14 cellular contexts compared by ENCODE assay signal in the genomic region with DNA sequence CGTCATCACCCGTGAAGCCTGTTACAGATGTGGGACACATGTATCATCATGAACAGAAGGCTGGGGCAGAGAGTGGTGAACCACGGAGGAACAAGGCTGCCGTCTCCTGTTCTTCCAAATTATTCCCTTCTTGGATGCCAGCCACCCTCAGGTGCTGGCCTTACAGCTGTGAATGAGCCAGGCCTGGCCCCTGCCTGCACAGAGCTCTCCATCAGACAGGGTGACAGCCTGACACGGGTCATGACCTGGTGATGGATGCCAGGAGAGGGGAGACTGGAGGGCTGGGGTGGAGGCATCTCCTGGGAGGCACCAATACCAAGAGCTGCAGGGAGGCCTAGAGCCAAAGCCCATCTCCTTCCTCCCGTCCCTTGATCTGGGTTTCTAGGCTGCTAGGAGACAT.
DNase-seq lines count a peak whose midpoint lies in the region; ATAC-seq and TF ChIP-seq lines count a peak whose summit lies in the region.
"Had no signal": no experiment of that assay in that cellular context is flagged by ENCODE, and none has a peak within 500 bp of the region (broad histone marks: within the 10 kb centered on the region; RNA-seq: fewer than 3 reads in every experiment).

No MANE protein-coding gene starts in this region.

- no peak overlapping the region for H4K91ac ChIP-seq in IMR-90 (ENCODE audit: insufficient read depth, low read depth, low read length)

- no peak overlapping the region for H2BK5ac ChIP-seq in IMR-90 (ENCODE audit: low read depth, low read length, poor library complexity, severe bottlenecking)

- POLR2A ChIA-PET in IMR-90 (lab: Charles Lee; ENCODE audit: unreplicated experiment), result no interaction called here

- TF ChIP-seq CTCF in IMR-90 (conservative IDR thresholded peaks at IDR 0.05; ENCODE audit: low read depth, low read length) (no peak), osteoblast (IDR thresholded peaks at IDR 0.05; ENCODE audit: extremely low read depth, low read depth, low read length) (no peak), spleen (IDR thresholded peaks at IDR 0.05 in 8 of 11, conservative IDR thresholded peaks at IDR 0.05 in 3 of 11) (no peak)

- no peak overlapping the region for H3K14ac ChIP-seq in IMR-90 (replicated peaks; ENCODE audit: low read depth, low read length)

- H2BK20ac ChIP-seq in IMR-90 (ENCODE audit: low read depth, low read length), result no peak overlapping the region

- no peak overlapping the region for H3K23ac ChIP-seq in IMR-90 (ENCODE audit: low read depth, low read length)

- H3K18ac ChIP-seq in IMR-90 (ENCODE audit: low read depth, low read length), result no peak overlapping the region

- TF ChIP-seq POLR2A in IMR-90 (IDR thresholded peaks at IDR 0.05; ENCODE audit: low read depth, low read length) (no peak), spleen (IDR thresholded peaks at IDR 0.05) (no peak)

- no peak overlapping the region for H3K4me3 ChIP-seq in IMR-90 (ENCODE audit: insufficient read depth, low read depth, low read length)
- H3K4me3 ChIP-seq in osteoblast (ENCODE audit: insufficient read depth, low read length), result no peak overlapping the region
- H3K4me3 ChIP-seq in spleen, result no peak overlapping the region
- H3K4me3 ChIP-seq: GM23338 had no signal

- H3K4me1 ChIP-seq in IMR-90 (ENCODE audit: control insufficient read depth, insufficient read depth, low read length) (no peaks in the 10 kb centered on the region), osteoblast (ENCODE audit: insufficient read depth, low read length) (no peaks in the 10 kb centered on the region), spleen (no peaks in the 10 kb centered on the region)

- H3K9me3 ChIP-seq in IMR-90 (ENCODE audit: control insufficient read depth, insufficient read depth, low read length), result peaks cover 53% of the 10 kb centered on the region
- no peaks in the 10 kb centered on the region for H3K9me3 ChIP-seq in osteoblast (ENCODE audit: low read depth, low read length)
- no peaks in the 10 kb centered on the region for H3K9me3 ChIP-seq in spleen

- H3K4ac ChIP-seq in IMR-90 (ENCODE audit: low read depth, low read length), result no peak overlapping the region

- no peak overlapping the region for H3K56ac ChIP-seq in IMR-90 (ENCODE audit: extremely low read depth, insufficient read depth, low read length)

- H3K27me3 ChIP-seq in IMR-90 (ENCODE audit: control insufficient read depth, insufficient read depth, low read length), result no peaks in the 10 kb centered on the region
- no peaks in the 10 kb centered on the region for H3K27me3 ChIP-seq in osteoblast (ENCODE audit: insufficient read depth, low read length)
- peaks cover 0 to 35% (median 0%) of the 10 kb centered on the region in 7 donors for H3K27me3 ChIP-seq in spleen (replicated peaks in 1 of 7)

- intact Hi-C loops in IMR-90 (cut with micrococcal nuclease) (no loop called here), spleen (cut with DNase I; ENCODE audit: low total_unique reads) (no loop called here)

- no peak overlapping the region for H4K8ac ChIP-seq in IMR-90 (ENCODE audit: low read depth in 2 of 2, low read length in 2 of 2)

- ATAC-seq in IMR-90 (ENCODE audit: low read depth) (no peak), HG03139 (IDR thresholded peaks at IDR 0.05; ENCODE audit: unreplicated experiment) (no peak)
- ATAC-seq: GM23338, HCT116 had no signal

- peak overlapping the region; percentile 14 for H2AFZ ChIP-seq in IMR-90 (replicated peaks; ENCODE audit: low read length, poor library complexity)
- no peak overlapping the region for H2AFZ ChIP-seq in osteoblast (ENCODE audit: low read length)
- H2AFZ ChIP-seq: GM23338 had no signal

- no peak for TF ChIP-seq RAD21 in IMR-90 (IDR thresholded peaks at IDR 0.05; ENCODE audit: low read length)

- no peaks in the 10 kb centered on the region for H3K9me1 ChIP-seq in IMR-90 (ENCODE audit: insufficient read depth, low read length)

- WGBS in IMR-90 (ENCODE audit: extremely low coverage in 2 of 2, insufficient read length in 1 of 2), 2 experiments, result 0% methylated on average over 1 of the region's 6 CpGs; no CpG with 5 or more reads in 1 of the 2 experiments
- 65 to 89% (median 83%) methylated on average over 5 to 6 of the region's 6 CpGs for WGBS in spleen, 5 donors

- no peaks in the 10 kb centered on the region for H3K79me1 ChIP-seq in IMR-90 (ENCODE audit: low read depth in 1 of 2, low read length in 2 of 2)

- BruUV-seq in IMR-90 (replicated peaks; lab: Mats Ljungman, UMichigan), result no TSS peak

- no peak overlapping the region for H2AK5ac ChIP-seq in IMR-90 (ENCODE audit: low read depth, low read length)

- no peaks in the 10 kb centered on the region for H3K79me2 ChIP-seq in osteoblast (ENCODE audit: insufficient read depth, low read length)

- no peak overlapping the region for H3K4me2 ChIP-seq in IMR-90 (ENCODE audit: low read depth, low read length)
- no peak overlapping the region for H3K4me2 ChIP-seq in osteoblast (ENCODE audit: insufficient read depth, low read length)
- H3K4me2 ChIP-seq: GM23338 had no signal

- no peak for DNase-seq in IMR-90
- DNase-seq in osteoblast (ENCODE audit: insufficient read length, low spot score, missing footprints), result peak; percentile 25
- DNase-seq in spleen, result peak; percentile 40
- DNase-seq in NCI-H2081 treated with DMSO at 0.1 percent for 48 hours (lab: John Stamatoyannopoulos, UW), result no peak
- DNase-seq in NCI-H526 (lab: John Stamatoyannopoulos, UW), result no peak
- DNase-seq: CD4-positive, alpha-beta T cell; CD8-positive, alpha-beta memory T cell; DMS53; DMS79 treated with DMSO at 0.1 percent for 48 hours; GF-D8; H9 had no signal

- H3K36me3 ChIP-seq in IMR-90 (ENCODE audit: control insufficient read depth, insufficient read depth, low read length) (no peaks in the 10 kb centered on the region), osteoblast (ENCODE audit: insufficient read depth, low read length) (no peaks in the 10 kb centered on the region), spleen (no peaks in the 10 kb centered on the region)

- in situ Hi-C loops in IMR-90 (cut with MboI; ENCODE audit: low sequenced_read_pairs), result no loop called here

- no peak overlapping the region for H2BK120ac ChIP-seq in IMR-90 (ENCODE audit: low read depth, low read length)

- H3K27ac ChIP-seq in IMR-90 (ENCODE audit: insufficient read depth, low read length), result no peak overlapping the region
- no peak overlapping the region for H3K27ac ChIP-seq in osteoblast (ENCODE audit: low read depth, low read length)
- no peak overlapping the region for H3K27ac ChIP-seq in spleen

- no peaks in the 10 kb centered on the region for H4K20me1 ChIP-seq in IMR-90 (ENCODE audit: insufficient read depth, low read length)
- no peaks in the 10 kb centered on the region for H4K20me1 ChIP-seq in osteoblast (ENCODE audit: insufficient read depth, low read length)

- dilution Hi-C loops in IMR-90 (cut with HindIII; ENCODE audit: low sequenced_read_pairs, unreplicated experiment), result no loop called here

- no peak overlapping the region for H2AK9ac ChIP-seq in IMR-90 (replicated peaks; ENCODE audit: low read depth, low read length, poor library complexity)

- no peak overlapping the region for H3K9ac ChIP-seq in IMR-90 (ENCODE audit: low read depth, low read length)

- CTCF ChIA-PET in IMR-90 (lab: Yijun Ruan, JAX), result no interaction called here

- H2BK15ac ChIP-seq in IMR-90 (ENCODE audit: low read depth, low read length), result no peak overlapping the region

- no peak overlapping the region for H4K5ac ChIP-seq in IMR-90 (ENCODE audit: low read depth, low read length)

TF ChIP-seq in IMR-90, 13 proteins besides CTCF, POLR2A, EP300 and RAD21:
- TF ChIP-seq MAZ (IDR thresholded peaks at IDR 0.05; ENCODE audit: borderline replicate concordance, low read depth, low read length), result no peak
- TF ChIP-seq NFE2L2 (IDR thresholded peaks at IDR 0.05; ENCODE audit: low read depth, low read length), result no peak
- no peak for TF ChIP-seq USF2 (IDR thresholded peaks at IDR 0.05; ENCODE audit: low read depth, low read length)
- no peak for TF ChIP-seq MXI1 (IDR thresholded peaks at IDR 0.05; ENCODE audit: borderline replicate concordance, low read depth, low read length)
- TF ChIP-seq BHLHE40 (IDR thresholded peaks at IDR 0.05; ENCODE audit: low read depth, low read length), result no peak
- no peak for TF ChIP-seq FOS (IDR thresholded peaks at IDR 0.05; ENCODE audit: low read depth, low read length)
- TF ChIP-seq SMC3 (IDR thresholded peaks at IDR 0.05; ENCODE audit: low read depth, low read length), result no peak
- TF ChIP-seq MAFK (IDR thresholded peaks at IDR 0.05; ENCODE audit: low read depth, low read length), result no peak
- TF ChIP-seq RFX5 (IDR thresholded peaks at IDR 0.05; ENCODE audit: low read depth, low read length), result no peak
- TF ChIP-seq ELK1 (IDR thresholded peaks at IDR 0.05; ENCODE audit: borderline replicate concordance, low read depth, low read length), result no peak
- TF ChIP-seq CEBPB (IDR thresholded peaks at IDR 0.05; ENCODE audit: low read depth, low read length), result no peak
- TF ChIP-seq CHD1 (IDR thresholded peaks at IDR 0.05; ENCODE audit: low read depth, low read length), result no peak
- no peak for TF ChIP-seq RCOR1 (IDR thresholded peaks at IDR 0.05; ENCODE audit: insufficient replicate concordance, low read length)

Comparison
In these comparisons a context has a peak if more than half of its experiments do, and no peak if none do; other contexts are left out.
1. DNase-seq: peak in osteoblast (single experiment) and spleen (single experiment); none in IMR-90 (single experiment), NCI-H2081 treated with DMSO at 0.1 percent for 48 hours (single experiment) and NCI-H526 (0 of 2).